In the genomic region with DNA sequence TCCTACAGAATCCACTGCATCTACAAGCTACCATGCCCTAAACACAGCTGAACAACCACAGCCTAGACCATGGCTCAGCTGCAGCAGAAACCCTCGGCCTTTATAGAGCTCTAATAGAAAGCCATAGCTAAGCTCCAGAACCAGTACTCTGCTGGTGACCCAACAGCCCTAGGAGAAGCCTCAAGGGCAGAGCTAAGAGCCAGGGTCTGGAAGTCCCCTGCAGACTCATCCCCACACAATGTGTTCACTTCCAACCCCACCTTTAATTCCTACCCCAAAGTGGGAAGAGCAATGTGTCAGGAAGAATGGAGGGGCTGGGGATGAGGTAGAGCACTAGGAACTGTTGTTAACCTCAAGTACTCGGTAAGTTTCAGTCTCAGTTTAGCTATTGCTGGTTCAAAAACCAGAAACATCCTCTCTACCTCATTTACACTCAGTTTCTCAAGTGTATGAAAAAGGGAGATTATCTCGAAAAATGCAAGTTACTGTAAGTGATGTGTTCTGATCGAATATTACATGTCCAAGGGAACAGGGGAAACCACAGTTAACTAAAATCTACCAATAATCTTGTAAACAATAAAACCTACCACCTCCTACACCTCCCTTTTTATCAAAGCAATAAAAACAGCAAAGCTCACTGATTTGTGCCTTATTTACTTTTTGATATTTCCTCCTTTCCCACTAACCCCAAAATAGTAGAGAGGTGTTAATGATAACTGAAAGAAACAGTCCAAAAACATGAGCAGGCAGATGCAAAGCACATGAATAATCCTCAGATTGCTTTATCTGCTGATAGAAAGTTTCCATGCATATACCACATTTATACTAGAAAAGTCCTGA, we compare ENCODE assay signal across 11 cellular contexts. TPM values are rescaled to one million over a fixed set of nuclear protein-coding genes. Genes with fewer than 3 reads are reported as not detected.
DNase-seq lines count a peak whose midpoint lies in the region; ATAC-seq, FAIRE-seq and TF ChIP-seq lines count a peak whose summit lies in the region.
"Had no signal": no experiment of that assay in that cellular context is flagged by ENCODE, and none has a peak within 500 bp of the region (broad histone marks: within the 10 kb centered on the region; RNA-seq: fewer than 3 reads in every experiment).

No MANE protein-coding gene starts in this region.

- intact Hi-C loops in activated T-helper 2 cell treated with anti-CD3 and anti-CD28 coated beads, Interferon-gamma antibody, Interleukin-2, Interleukin-4, amounts not matched to agents 10 μg/mL and 5 μg/mL and 100 μg/mL, durations not matched to agents 14 hours and 24 hours and 36 hours (cut with micrococcal nuclease): loop anchor here (1.0 to 5.0 kb wide), 7 partner anchors 11 to 427 kb away; partner anchors contain the start of genes THADA and ZFP36L2
- intact Hi-C loops in sciatic nerve (cut with DNase I): no loop called here

- peak overlapping the region; percentile 20 for H3K4me3 Mint-ChIP-seq in activated T-helper 2 cell treated with anti-CD3 and anti-CD28 coated beads, Interferon-gamma antibody, Interleukin-2, Interleukin-4, amounts not matched to agents 10 μg/mL and 5 μg/mL and 100 μg/mL, durations not matched to agents 14 hours and 24 hours and 36 hours (ENCODE audit: low read depth)

- FAIRE-seq in GM18507 (lab: Jason Lieb, UNC) (peak; percentile 92), HTR-8/SVneo (lab: Jason Lieb, UNC) (no peak)

- no peaks in the 10 kb centered on the region for H3K27me3 Mint-ChIP-seq in activated T-helper 2 cell treated with anti-CD3 and anti-CD28 coated beads, Interferon-gamma antibody, Interleukin-2, Interleukin-4, amounts not matched to agents 10 μg/mL and 5 μg/mL and 100 μg/mL, durations not matched to agents 14 hours and 24 hours and 36 hours (ENCODE audit: low read depth)

- peaks cover 53% of the 10 kb centered on the region for H3K4me1 Mint-ChIP-seq in activated T-helper 2 cell treated with anti-CD3 and anti-CD28 coated beads, Interferon-gamma antibody, Interleukin-2, Interleukin-4, amounts not matched to agents 10 μg/mL and 5 μg/mL and 100 μg/mL, durations not matched to agents 14 hours and 24 hours and 36 hours (ENCODE audit: low read depth)

- no peaks in the 10 kb centered on the region for H3K9me3 Mint-ChIP-seq in activated T-helper 2 cell treated with anti-CD3 and anti-CD28 coated beads, Interferon-gamma antibody, Interleukin-2, Interleukin-4, amounts not matched to agents 10 μg/mL and 5 μg/mL and 100 μg/mL, durations not matched to agents 14 hours and 24 hours and 36 hours

- DNase-seq in GM18507 (ENCODE audit: extremely low spot score, insufficient read length, low read depth) (no peak), GM20000 (ENCODE audit: low spot score) (peak; percentile 45), inferior parietal cortex (ENCODE audit: extremely low spot score) (no peak), HTR-8/SVneo (ENCODE audit: insufficient read length, low spot score) (no peak), NAMALWA (ENCODE audit: low spot score) (no peak), sciatic nerve (ENCODE audit: low spot score) (no peak)
- no peak for DNase-seq in activated T-helper 2 cell treated with anti-CD3 and anti-CD28 coated beads, Interferon-gamma antibody, Interleukin-2, Interleukin-4, amounts not matched to agents 10 μg/mL and 5 μg/mL and 100 μg/mL, durations not matched to agents 14 hours and 24 hours and 36 hours (ENCODE audit: low spot score)
- DNase-seq: erythroblast, left cardiac atrium, NCI-H2107 had no signal

- peak overlapping the region; percentile 89 for H3K27ac Mint-ChIP-seq in activated T-helper 2 cell treated with anti-CD3 and anti-CD28 coated beads, Interferon-gamma antibody, Interleukin-2, Interleukin-4, amounts not matched to agents 10 μg/mL and 5 μg/mL and 100 μg/mL, durations not matched to agents 14 hours and 24 hours and 36 hours

- ATAC-seq in HG03066 (IDR thresholded peaks at IDR 0.05; ENCODE audit: low read depth, unreplicated experiment) (peak; percentile 88), sciatic nerve (no peak)
- ATAC-seq: left cardiac atrium had no signal

- TF ChIP-seq CTCF in GM20000 (IDR thresholded peaks at IDR 0.05; ENCODE audit: extremely low read depth, missing control alignments): no peak

- H3K36me3 Mint-ChIP-seq in activated T-helper 2 cell treated with anti-CD3 and anti-CD28 coated beads, Interferon-gamma antibody, Interleukin-2, Interleukin-4, amounts not matched to agents 10 μg/mL and 5 μg/mL and 100 μg/mL, durations not matched to agents 14 hours and 24 hours and 36 hours (ENCODE audit: low read depth): peaks cover 70% of the 10 kb centered on the region

RNA-seq across cellular contexts. Expression of gene THADA, which starts 36.2 kb away (rescaled TPM):
- 48.3 and 48.4 TPM in 2 replicates for total RNA-seq in activated T-helper 2 cell treated with anti-CD3 and anti-CD28 coated beads, Interferon-gamma antibody, Interleukin-2, Interleukin-4, amounts not matched to agents 10 μg/mL and 5 μg/mL and 100 μg/mL, durations not matched to agents 14 hours and 24 hours and 36 hours
- total RNA-seq in sciatic nerve: 40.8 TPM
